Comparison of ENCODE assay signal across 2 cellular contexts in the genomic region with DNA sequence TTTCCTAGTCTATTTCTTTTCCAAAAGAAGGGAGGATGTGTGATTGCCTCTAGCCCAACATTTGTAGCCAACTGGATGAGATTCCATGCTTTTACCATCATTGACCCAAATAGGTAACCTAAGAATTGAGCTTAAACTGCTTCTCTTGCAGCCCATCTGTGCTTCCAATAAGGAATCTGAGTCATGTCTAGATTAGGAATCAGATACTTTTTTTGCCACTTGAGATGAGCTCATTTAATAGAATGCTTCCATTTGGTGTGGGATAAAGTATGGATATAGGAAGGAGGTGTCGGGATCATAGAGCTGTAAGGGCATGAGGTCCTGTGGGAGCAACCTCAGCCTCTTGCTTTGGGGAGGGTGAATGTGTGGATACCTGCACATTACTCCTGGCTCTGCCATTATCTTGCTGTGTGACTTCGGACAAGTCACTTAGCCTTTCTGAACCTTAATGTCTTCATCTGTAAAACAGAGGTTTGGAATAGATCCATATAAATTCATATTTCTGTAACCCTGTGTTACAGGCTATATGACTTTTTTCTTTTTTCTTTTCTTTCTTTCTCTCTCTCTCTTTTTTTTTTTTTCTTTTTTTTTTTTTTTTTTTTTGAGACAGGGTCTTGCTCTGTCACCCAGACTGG.
A peak's percentile ranks its signal among the peaks of the same experiment; 100 is the strongest.
TF ChIP-seq lines count a peak whose summit lies in the region.

No MANE protein-coding gene starts in this region.

TF ChIP-seq in HEK293, 187 proteins besides CTCF, POLR2A, EP300 and RAD21 (continued from another document):
- TF ChIP-seq, protein P1, sequence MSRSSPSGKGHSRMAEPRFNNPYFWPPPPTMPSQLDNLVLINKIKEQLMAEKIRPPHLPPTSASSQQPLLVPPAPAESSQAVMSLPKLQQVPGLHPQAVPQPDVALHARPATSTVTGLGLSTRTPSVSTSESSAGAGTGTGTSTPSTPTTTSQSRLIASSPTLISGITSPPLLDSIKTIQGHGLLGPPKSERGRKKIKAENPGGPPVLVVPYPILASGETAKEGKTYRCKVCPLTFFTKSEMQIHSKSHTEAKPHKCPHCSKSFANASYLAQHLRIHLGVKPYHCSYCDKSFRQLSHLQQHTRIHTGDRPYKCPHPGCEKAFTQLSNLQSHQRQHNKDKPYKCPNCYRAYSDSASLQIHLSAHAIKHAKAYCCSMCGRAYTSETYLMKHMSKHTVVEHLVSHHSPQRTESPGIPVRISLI (tag by site-specific recombination; IDR thresholded peaks at IDR 0.05): peak; percentile 22; the same call in 1 of the 2 replicates
- TF ChIP-seq ZNF544 (tag by site-specific recombination; IDR thresholded peaks at IDR 0.05) (no peak), ZEB2 (tag by site-specific recombination; IDR thresholded peaks at IDR 0.05) (peak; percentile 39; the same call in 1 of the 2 replicates), ZNF501 (tag by site-specific recombination; IDR thresholded peaks at IDR 0.05) (no peak), HOXC10 (CRISPR knock-in tag; IDR thresholded peaks at IDR 0.05) (no peak), BCL11A (tag by site-specific recombination; IDR thresholded peaks at IDR 0.05; ENCODE audit: low read depth) (no peak), ZIC2 (tag by site-specific recombination; IDR thresholded peaks at IDR 0.05) (no peak), ZNF133 (tag by site-specific recombination; IDR thresholded peaks at IDR 0.05) (no peak), SCRT1 (tag by site-specific recombination; IDR thresholded peaks at IDR 0.05; ENCODE audit: borderline replicate concordance) (no peak), REPIN1 (tag by site-specific recombination; IDR thresholded peaks at IDR 0.05; ENCODE audit: low read depth) (no peak)

TF ChIP-seq in WTC11, 78 proteins besides CTCF, POLR2A, EP300 and RAD21 (continued from another document):
- TF ChIP-seq, protein P2, sequence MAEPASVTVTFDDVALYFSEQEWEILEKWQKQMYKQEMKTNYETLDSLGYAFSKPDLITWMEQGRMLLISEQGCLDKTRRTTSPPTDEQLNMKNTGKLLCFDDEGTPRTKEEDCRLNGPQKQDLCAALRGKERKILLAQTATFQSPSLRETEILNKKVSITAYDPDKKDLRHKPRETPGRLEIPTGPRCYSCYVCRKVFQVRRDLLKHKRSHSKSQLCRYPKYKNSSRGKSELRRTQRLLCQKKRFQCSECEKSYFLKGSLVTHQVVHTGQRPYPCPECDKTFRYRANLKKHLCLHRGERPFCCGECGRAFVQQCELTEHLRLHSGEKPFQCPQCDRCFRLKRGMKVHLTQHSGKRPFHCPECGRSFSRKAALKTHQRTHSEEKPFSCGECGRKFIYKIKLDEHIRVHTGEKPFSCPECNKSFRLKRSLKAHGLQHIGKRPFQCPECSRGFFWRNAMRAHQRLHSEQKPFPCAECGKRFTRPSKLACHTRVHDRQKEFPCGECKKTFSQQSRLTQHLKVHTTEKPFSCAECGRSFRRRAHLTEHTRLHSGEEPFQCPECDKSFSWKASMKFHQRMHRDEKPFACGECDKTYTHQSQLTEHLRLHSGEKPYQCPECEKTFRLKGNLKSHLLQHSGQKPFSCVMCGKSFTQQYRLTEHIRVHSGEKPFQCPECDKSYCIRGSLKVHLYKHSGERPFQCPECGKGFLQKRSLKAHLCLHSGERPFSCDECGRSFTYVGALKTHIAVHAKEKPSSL (CRISPR knock-in tag; conservative IDR thresholded peaks at IDR 0.05): no peak
- no peak for TF ChIP-seq RORB (CRISPR knock-in tag; IDR thresholded peaks at IDR 0.05)
- TF ChIP-seq OVOL2 (CRISPR knock-in tag; IDR thresholded peaks at IDR 0.05; ENCODE audit: borderline replicate concordance): no peak
- no peak for TF ChIP-seq KAT7 (CRISPR knock-in tag; IDR thresholded peaks at IDR 0.05; ENCODE audit: borderline replicate concordance)
- no peak for TF ChIP-seq PRRX2 (CRISPR knock-in tag; IDR thresholded peaks at IDR 0.05)
- TF ChIP-seq, protein P3, sequence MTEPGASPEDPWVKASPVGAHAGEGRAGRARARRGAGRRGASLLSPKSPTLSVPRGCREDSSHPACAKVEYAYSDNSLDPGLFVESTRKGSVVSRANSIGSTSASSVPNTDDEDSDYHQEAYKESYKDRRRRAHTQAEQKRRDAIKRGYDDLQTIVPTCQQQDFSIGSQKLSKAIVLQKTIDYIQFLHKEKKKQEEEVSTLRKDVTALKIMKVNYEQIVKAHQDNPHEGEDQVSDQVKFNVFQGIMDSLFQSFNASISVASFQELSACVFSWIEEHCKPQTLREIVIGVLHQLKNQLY (CRISPR knock-in tag; IDR thresholded peaks at IDR 0.05): no peak
- TF ChIP-seq, protein P4, sequence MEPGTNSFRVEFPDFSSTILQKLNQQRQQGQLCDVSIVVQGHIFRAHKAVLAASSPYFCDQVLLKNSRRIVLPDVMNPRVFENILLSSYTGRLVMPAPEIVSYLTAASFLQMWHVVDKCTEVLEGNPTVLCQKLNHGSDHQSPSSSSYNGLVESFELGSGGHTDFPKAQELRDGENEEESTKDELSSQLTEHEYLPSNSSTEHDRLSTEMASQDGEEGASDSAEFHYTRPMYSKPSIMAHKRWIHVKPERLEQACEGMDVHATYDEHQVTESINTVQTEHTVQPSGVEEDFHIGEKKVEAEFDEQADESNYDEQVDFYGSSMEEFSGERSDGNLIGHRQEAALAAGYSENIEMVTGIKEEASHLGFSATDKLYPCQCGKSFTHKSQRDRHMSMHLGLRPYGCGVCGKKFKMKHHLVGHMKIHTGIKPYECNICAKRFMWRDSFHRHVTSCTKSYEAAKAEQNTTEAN (CRISPR knock-in tag; IDR thresholded peaks at IDR 0.05): no peak
- no peak for TF ChIP-seq JUN (CRISPR knock-in tag; IDR thresholded peaks at IDR 0.05)
- no peak for TF ChIP-seq USF1 (CRISPR knock-in tag; IDR thresholded peaks at IDR 0.05)
- TF ChIP-seq FOXP1 (CRISPR knock-in tag; IDR thresholded peaks at IDR 0.05; ENCODE audit: borderline replicate concordance): no peak
- no peak for TF ChIP-seq JAZF1 (CRISPR knock-in tag; IDR thresholded peaks at IDR 0.05)
- TF ChIP-seq SP1 (CRISPR knock-in tag; conservative IDR thresholded peaks at IDR 0.05): no peak
- TF ChIP-seq ZSCAN18 (CRISPR knock-in tag; IDR thresholded peaks at IDR 0.05): no peak
